8 cellular contexts compared by ENCODE assay signal in genomic region chr3:134249935-134250716, GRCh38. TPM values are rescaled to one million over a fixed set of nuclear protein-coding genes. Genes with fewer than 3 reads are reported as not detected.
DNase-seq lines count a peak whose midpoint lies in the region; ATAC-seq lines count a peak whose summit lies in the region.

No MANE protein-coding gene starts in this region.

- DNase-seq in NCI-H2029 (lab: John Stamatoyannopoulos, UW): peak; percentile 25
- DNase-seq in NCI-H2029 treated with DMSO at 0.1 percent for 48 hours (lab: John Stamatoyannopoulos, UW): no peak
- peak; percentile 75 for DNase-seq in NCI-H146 (lab: John Stamatoyannopoulos, UW)
- DNase-seq in activated CD8-positive, alpha-beta memory T cell treated with anti-CD3 and anti-CD28 coated beads for 1 hour (ENCODE audit: extremely low read depth in 1 of 2, low read depth in 1 of 2): peak; percentile 1 to 34
- peak; percentile 6 to 24 (median 23) for DNase-seq in effector memory CD8-positive, alpha-beta T cell
- DNase-seq in stimulated activated CD8-positive, alpha-beta memory T cell treated with anti-CD3 and anti-CD28 coated beads, Interleukin-2, amount 100 ng/mL, for 48 hours (ENCODE audit: low read depth in 2 of 2): peak; percentile 37 to 38

- H3K27ac Mint-ChIP-seq in effector memory CD8-positive, alpha-beta T cell: peak overlapping the region; percentile 91 to 96

- H3K27me3 Mint-ChIP-seq in effector memory CD8-positive, alpha-beta T cell: no peaks in the 10 kb centered on the region

- ATAC-seq in HG02623 (IDR thresholded peaks at IDR 0.05; ENCODE audit: unreplicated experiment): peak; percentile 44
- ATAC-seq in effector memory CD8-positive, alpha-beta T cell (replicated peaks): peak; percentile 53

- peak overlapping the region; percentile 62 for H3K4me3 ChIP-seq in mesodermal cell (ENCODE audit: extremely low read depth, insufficient read depth, low read length, poor library complexity, severe bottlenecking)

- no peaks in the 10 kb centered on the region for H3K9me3 Mint-ChIP-seq in effector memory CD8-positive, alpha-beta T cell

- peaks cover 29 to 52% of the 10 kb centered on the region in 2 donors for H3K4me1 Mint-ChIP-seq in effector memory CD8-positive, alpha-beta T cell (ENCODE audit: low read depth in 2 of 2)

- H3K9me3 ChIP-seq in mesodermal cell (ENCODE audit: control insufficient read depth, low read length): no peaks in the 10 kb centered on the region

- peaks cover 8% of the 10 kb centered on the region for H3K36me3 Mint-ChIP-seq in effector memory CD8-positive, alpha-beta T cell (ENCODE audit: insufficient read depth)

- peak overlapping the region; percentile 82 for H3K27ac ChIP-seq in mesodermal cell (ENCODE audit: low read depth, low read length, severe bottlenecking)

- H3K4me1 ChIP-seq in mesodermal cell (ENCODE audit: control insufficient read depth, insufficient read depth, low read length, poor library complexity, severe bottlenecking): peaks cover 11% of the 10 kb centered on the region

- H3K36me3 ChIP-seq in mesodermal cell (ENCODE audit: control insufficient read depth, insufficient read depth, low read length): no peaks in the 10 kb centered on the region

- WGBS in mesodermal cell (ENCODE audit: insufficient coverage in 2 of 2), 2 experiments: 0% methylated on average over 63 to 76 of the region's 85 CpGs

- H3K4me3 Mint-ChIP-seq in effector memory CD8-positive, alpha-beta T cell: peak overlapping the region; percentile 86 to 97

RNA-seq across cellular contexts. Expression of gene RYK, which starts 0.5 kb away (rescaled TPM):
- 56.1 TPM for polyA plus RNA-seq in mesodermal cell (2013, experiment 1 of 2)
- polyA plus RNA-seq in mesodermal cell (2013, experiment 2 of 2): 60.1 TPM
